ENCODE assay signal across 19 cellular contexts in genomic region chr6:43437700-43438099, GRCh38. TPM values are rescaled to one million over a fixed set of nuclear protein-coding genes. Genes with fewer than 3 reads are reported as not detected.
"Had no signal": no experiment of that assay in that cellular context is flagged by ENCODE, and none has a peak within 500 bp of the region (broad histone marks: within the 10 kb centered on the region; RNA-seq: fewer than 3 reads in every experiment).

No MANE protein-coding gene starts in this region.

- ATAC-seq: activated naive CD4-positive, alpha-beta T cell treated with anti-CD3 and anti-CD28 coated beads, Interleukin-2, amount 50 U/mL, for 72 hours; foreskin keratinocyte; left lobe of liver; psoas muscle; stimulated activated memory B cell treated with anti-CD40 and anti-IgM and Interleukin-4, amounts not matched to agents 10 μg/mL and 1 μg/mL and 100 μg/mL, for 72 hours had no signal

- H3K9me3 ChIP-seq: psoas muscle, upper lobe of left lung had no signal

- H3K4me1 ChIP-seq: psoas muscle had no signal

- H3K27ac Mint-ChIP-seq: activated B cell treated with CpG ODN at 0.5 μM for 24 hours; activated CD4-positive, alpha-beta memory T cell treated with anti-CD3 and anti-CD28 coated beads for 36 hours; activated T-helper 1 cell treated with anti-CD3 and anti-CD28 coated beads, Interleukin-12 subunit alpha, Interleukin-12 subunit beta, Interleukin-2, Interleukin-4 antibody, amounts not matched to agents 30 ng/mL and 10 ng/mL and 1 ng/mL, durations not matched to agents 14 hours and 24 hours and 36 hours; stimulated activated memory B cell treated with anti-CD40 and anti-IgM and Interleukin-4, amounts not matched to agents 10 μg/mL and 1 μg/mL and 100 μg/mL, for 72 hours; T-helper 2 cell treated with Interferon-gamma antibody and Interleukin-4, amounts not matched to agents 5 μg/mL and 100 μg/mL, for 36 hours had no signal

- H3K27me3 Mint-ChIP-seq: activated B cell treated with CpG ODN at 0.5 μM for 24 hours; activated CD4-positive, alpha-beta memory T cell treated with anti-CD3 and anti-CD28 coated beads for 36 hours; stimulated activated memory B cell treated with anti-CD40 and anti-IgM and Interleukin-4, amounts not matched to agents 10 μg/mL and 1 μg/mL and 100 μg/mL, for 72 hours had no signal

- H3K9me3 Mint-ChIP-seq: activated B cell treated with CpG ODN at 0.5 μM for 24 hours; activated CD4-positive, alpha-beta memory T cell treated with anti-CD3 and anti-CD28 coated beads for 36 hours; activated naive CD4-positive, alpha-beta T cell treated with anti-CD3 and anti-CD28 coated beads, Interleukin-2, amount 50 U/mL, for 72 hours; activated T-helper 1 cell treated with anti-CD3 and anti-CD28 coated beads, Interleukin-12 subunit alpha, Interleukin-12 subunit beta, Interleukin-2, Interleukin-4 antibody, amounts not matched to agents 30 ng/mL and 10 ng/mL and 1 ng/mL, durations not matched to agents 14 hours and 24 hours and 36 hours; neural crest cell; stimulated activated memory B cell treated with anti-CD40 and anti-IgM and Interleukin-4, amounts not matched to agents 10 μg/mL and 1 μg/mL and 100 μg/mL, for 72 hours; T-helper 2 cell treated with Interferon-gamma antibody and Interleukin-4, amounts not matched to agents 5 μg/mL and 100 μg/mL, for 36 hours had no signal

- H3K27me3 ChIP-seq: dorsolateral prefrontal cortex, foreskin keratinocyte, upper lobe of left lung had no signal

- H3K4me3 ChIP-seq: dorsolateral prefrontal cortex, lung, psoas muscle, upper lobe of left lung had no signal

- H3K4me3 Mint-ChIP-seq: activated B cell treated with CpG ODN at 0.5 μM for 24 hours; activated CD4-positive, alpha-beta memory T cell treated with anti-CD3 and anti-CD28 coated beads for 36 hours; activated T-helper 1 cell treated with anti-CD3 and anti-CD28 coated beads, Interleukin-12 subunit alpha, Interleukin-12 subunit beta, Interleukin-2, Interleukin-4 antibody, amounts not matched to agents 30 ng/mL and 10 ng/mL and 1 ng/mL, durations not matched to agents 14 hours and 24 hours and 36 hours; neural crest cell; stimulated activated memory B cell treated with anti-CD40 and anti-IgM and Interleukin-4, amounts not matched to agents 10 μg/mL and 1 μg/mL and 100 μg/mL, for 72 hours; T-helper 2 cell treated with Interferon-gamma antibody and Interleukin-4, amounts not matched to agents 5 μg/mL and 100 μg/mL, for 36 hours had no signal

- DNase-seq: activated B cell treated with CpG ODN at 0.5 μM for 24 hours; activated CD4-positive, alpha-beta memory T cell treated with anti-CD3 and anti-CD28 coated beads for 36 hours; activated CD4-positive, alpha-beta T cell treated with anti-CD3 and anti-CD28 coated beads for 4 hours; activated gamma-delta T cell treated with Interleukin-2 at 50 U/mL for 16 hours; activated T-cell treated with anti-CD3 and anti-CD28 coated beads for 4 hours; dorsolateral prefrontal cortex; foreskin keratinocyte; glutamatergic neuron; midbrain; psoas muscle; stimulated activated CD4-positive, alpha-beta T cell treated with anti-CD3 and anti-CD28 coated beads, Interleukin-4, amount 100 ng/mL, for 24 hours; upper lobe of left lung had no signal

- H3K4me1 Mint-ChIP-seq: activated B cell treated with CpG ODN at 0.5 μM for 24 hours; stimulated activated memory B cell treated with anti-CD40 and anti-IgM and Interleukin-4, amounts not matched to agents 10 μg/mL and 1 μg/mL and 100 μg/mL, for 72 hours had no signal

- H3K36me3 Mint-ChIP-seq: activated naive CD4-positive, alpha-beta T cell treated with anti-CD3 and anti-CD28 coated beads, Interleukin-2, amount 50 U/mL, for 72 hours had no signal

- H3K27ac ChIP-seq: foreskin keratinocyte, psoas muscle had no signal

RNA-seq across cellular contexts. Expression of gene DLK2, which starts 17.6 kb away (rescaled TPM):
- total RNA-seq: left lobe of liver had no signal
